Comparison of ENCODE assay signal across 8 cellular contexts in genomic region chr6:27871919-27872633, GRCh38. TPM values are rescaled to one million over a fixed set of nuclear protein-coding genes. Genes with fewer than 3 reads are reported as not detected.
DNase-seq lines count a peak whose midpoint lies in the region; ATAC-seq, FAIRE-seq and TF ChIP-seq lines count a peak whose summit lies in the region.

No MANE protein-coding gene starts in this region.

- H3K36me3 Mint-ChIP-seq in osteocyte (ENCODE audit: unreplicated experiment): no peaks in the 10 kb centered on the region

- peak; percentile 98 for DNase-seq in DMS53 (lab: John Stamatoyannopoulos, UW)
- peak; percentile 78 for DNase-seq in HuH-7.5 (ENCODE audit: low spot score)
- peak; percentile 47 for DNase-seq in RPMI8226
- DNase-seq in activated naive CD4-positive, alpha-beta T cell (lab: John Stamatoyannopoulos, UW): peak; percentile 52 to 72 (median 62)
- peak; percentile 54 to 70 for DNase-seq in frontal cortex (ENCODE audit: low spot score in 2 of 2)
- peak; percentile 91 for DNase-seq in osteocyte (ENCODE audit: extremely low spot score, unreplicated experiment)

- WGBS in urinary bladder: 2% methylated on average over 50 of the region's 50 CpGs

- peak; percentile 25 for TF ChIP-seq CTCF in osteocyte (IDR thresholded peaks at IDR 0.05)

- no peak overlapping the region for H3K27ac ChIP-seq in urinary bladder (ENCODE audit: low read depth)

- peak overlapping the region; percentile 45 for H3K4me3 ChIP-seq in urinary bladder (ENCODE audit: low read depth, low read length)

- peak overlapping the region; percentile 92 for H3K27ac Mint-ChIP-seq in osteocyte (ENCODE audit: unreplicated experiment)

- no peaks in the 10 kb centered on the region for H3K36me3 ChIP-seq in urinary bladder (ENCODE audit: insufficient read depth)

- H3K9me3 Mint-ChIP-seq in osteocyte (ENCODE audit: unreplicated experiment): no peaks in the 10 kb centered on the region

- no peaks in the 10 kb centered on the region for H3K27me3 Mint-ChIP-seq in osteocyte (ENCODE audit: unreplicated experiment)

- peaks cover 16% of the 10 kb centered on the region for H3K4me1 Mint-ChIP-seq in osteocyte (ENCODE audit: unreplicated experiment)

- peak; percentile 49 for ATAC-seq in GM21447 (IDR thresholded peaks at IDR 0.05; ENCODE audit: unreplicated experiment)

- FAIRE-seq in frontal cortex (lab: Jason Lieb, UNC): no peak

- H3K4me3 Mint-ChIP-seq in osteocyte (ENCODE audit: unreplicated experiment): peak overlapping the region; percentile 85

- no peaks in the 10 kb centered on the region for H3K4me1 ChIP-seq in urinary bladder (ENCODE audit: insufficient read depth)

RNA-seq across cellular contexts. Expression of gene OR2B2, which starts 40.1 kb away (rescaled TPM):
- total RNA-seq in frontal cortex (not detected), osteocyte (not detected in 2 replicates), urinary bladder (not detected)
- polyA plus RNA-seq in urinary bladder: not detected

Comparison
In these comparisons a context has a peak if more than half of its experiments do, and no peak if none do; other contexts are left out.
1. DNase-seq: peak in every context shown above with its lines; median percentile 98 in DMS53; 91 in osteocyte; 78 in HuH-7.5; 62 in activated naive CD4-positive, alpha-beta T cell; 62 in frontal cortex; 47 in RPMI8226.